In genomic region chr15:77507911-77508310, GRCh38 we compare ENCODE assay signal across 8 cellular contexts.
DNase-seq lines count a peak whose midpoint lies in the region; ATAC-seq and TF ChIP-seq lines count a peak whose summit lies in the region.
"Had no signal": no experiment of that assay in that cellular context is flagged by ENCODE, and none has a peak within 500 bp of the region (broad histone marks: within the 10 kb centered on the region; RNA-seq: fewer than 3 reads in every experiment).

No MANE protein-coding gene starts in this region.

- no peak for TF ChIP-seq CTCF in Peyer's patch (IDR thresholded peaks at IDR 0.05)
- no peak for TF ChIP-seq CTCF in vagina (IDR thresholded peaks at IDR 0.05)
- no peak for TF ChIP-seq CTCF in omental fat pad (IDR thresholded peaks at IDR 0.05)

- intact Hi-C loops in vagina (cut with DNase I), result no loop called here

- no peaks in the 10 kb centered on the region for H3K9me3 ChIP-seq in Peyer's patch
- no peaks in the 10 kb centered on the region for H3K9me3 ChIP-seq in muscle layer of duodenum (ENCODE audit: control insufficient read depth in 1 of 2, low read length in 2 of 2)
- no peaks in the 10 kb centered on the region for H3K9me3 ChIP-seq in vagina

- TF ChIP-seq POLR2A in Peyer's patch (IDR thresholded peaks at IDR 0.05) (no peak), vagina (IDR thresholded peaks at IDR 0.05) (no peak)

- no peak for DNase-seq in Peyer's patch
- peak; percentile 34 for DNase-seq in fibroblast of gingiva (ENCODE audit: low read depth)
- DNase-seq in vagina (ENCODE audit: extremely low spot score in 2 of 2), result no peak
- no peak for DNase-seq in NCI-H1048 (lab: John Stamatoyannopoulos, UW)
- no peak for DNase-seq in COLO668 (lab: John Stamatoyannopoulos, UW; ENCODE audit: unreplicated experiment)
- no peak for DNase-seq in omental fat pad (ENCODE audit: low spot score)

- H3K27me3 ChIP-seq in Peyer's patch (no peaks in the 10 kb centered on the region), muscle layer of duodenum (ENCODE audit: low read depth, low read length) (no peaks in the 10 kb centered on the region), vagina (no peaks in the 10 kb centered on the region)

- H3K36me3 ChIP-seq in Peyer's patch (no peaks in the 10 kb centered on the region), muscle layer of duodenum (ENCODE audit: control insufficient read depth in 1 of 2, insufficient read depth in 2 of 2, low read length in 2 of 2) (peaks cover 0 to 4% of the 10 kb centered on the region in 2 donors), vagina (no peaks in the 10 kb centered on the region)

- H3K4me1 ChIP-seq in Peyer's patch, result peaks cover 0 to 37% (median 8%) of the 10 kb centered on the region in 4 donors
- peaks cover 34 to 47% of the 10 kb centered on the region in 2 donors for H3K4me1 ChIP-seq in muscle layer of duodenum (ENCODE audit: control insufficient read depth in 1 of 2, insufficient read depth in 2 of 2, low read length in 2 of 2)
- peaks cover 31% of the 10 kb centered on the region for H3K4me1 ChIP-seq in vagina

- ATAC-seq in omental fat pad (ENCODE audit: low FRiP score), result no peak
- ATAC-seq: WTC11 had no signal

- H3K4me3 ChIP-seq in Peyer's patch (no peak overlapping the region), muscle layer of duodenum (ENCODE audit: low read depth in 1 of 2, low read length in 2 of 2) (peak overlapping the region in 1 of 2 donors; percentile 31), vagina (no peak overlapping the region)

- H3K27ac ChIP-seq in Peyer's patch (peak overlapping the region; percentile 25 to 79 (median 56)), muscle layer of duodenum (ENCODE audit: low read length) (peak overlapping the region; percentile 72), vagina (peak overlapping the region; percentile 46)
